In genomic region chr4:2805712-2806391, GRCh38 we compare ENCODE assay signal across 2 cellular contexts.
A peak's percentile ranks its signal among the peaks of the same experiment; 100 is the strongest.
TF ChIP-seq lines count a peak whose summit lies in the region.

No MANE protein-coding gene starts in this region.

TF ChIP-seq in GM12891, 5 proteins besides CTCF, POLR2A, EP300 and RAD21:
- TF ChIP-seq POU2F2 (IDR thresholded peaks at IDR 0.05; ENCODE audit: low read depth, low read length) (no peak), POLR2AphosphoS5 (IDR thresholded peaks at IDR 0.05; ENCODE audit: low read depth, low read length) (no peak)

TF ChIP-seq in GM12878, 131 proteins besides CTCF, POLR2A, EP300 and RAD21:
- TF ChIP-seq RFX5 (IDR thresholded peaks at IDR 0.05; ENCODE audit: low read depth, low read length): no peak
- TF ChIP-seq ATF3 (IDR thresholded peaks at IDR 0.05; ENCODE audit: borderline replicate concordance, extremely low read depth, low read depth, low read length): no peak
- TF ChIP-seq PBX3 (IDR thresholded peaks at IDR 0.05; ENCODE audit: insufficient replicate concordance, low read depth, low read length): no peak
- TF ChIP-seq KLF5 (IDR thresholded peaks at IDR 0.05; ENCODE audit: partially characterized antibody): no peak
- TF ChIP-seq IKZF1 (conservative IDR thresholded peaks at IDR 0.05): 0 out of 2 replicates have a peak, but pooled peaks have one; percentile 19
